ENCODE assay signal across 19 cellular contexts in genomic region chr17:67476787-67477335, GRCh38.
A peak's percentile ranks its signal among the peaks of the same experiment; 100 is the strongest.
DNase-seq lines count a peak whose midpoint lies in the region; ATAC-seq and TF ChIP-seq lines count a peak whose summit lies in the region.
"Had no signal": no experiment of that assay in that cellular context is flagged by ENCODE, and none has a peak within 500 bp of the region (broad histone marks: within the 10 kb centered on the region; RNA-seq: fewer than 3 reads in every experiment).

No MANE protein-coding gene starts in this region.

- no peak overlapping the region for H3K27ac ChIP-seq in ascending aorta
- H3K27ac ChIP-seq: KMS-11 had no signal

- no peaks in the 10 kb centered on the region for H3K9me3 Mint-ChIP-seq in natural killer cell
- H3K9me3 Mint-ChIP-seq in natural killer cell treated with Interleukin-12 subunit alpha and Interleukin-12 subunit beta and Interleukin-15 and Interleukin-18, amount 100 ng/mL, for 72 hours: peaks cover 2% of the 10 kb centered on the region
- H3K9me3 Mint-ChIP-seq in activated CD4-positive, alpha-beta memory T cell treated with anti-CD3 and anti-CD28 coated beads, Interleukin-2, amount 10 ng/mL, durations not matched to agents 7 days and 5 days: peaks cover under 1% of the 10 kb centered on the region
- no peaks in the 10 kb centered on the region for H3K9me3 Mint-ChIP-seq in central memory CD8-positive, alpha-beta T cell
- H3K9me3 Mint-ChIP-seq in stimulated activated naive CD8-positive, alpha-beta T cell treated with anti-CD3 and anti-CD28 coated beads, Interleukin-15, Interleukin-2, amounts not matched to agents 100 ng/mL and 50 ng/mL, for 24 hours: peaks cover 1% of the 10 kb centered on the region

- H3K27ac Mint-ChIP-seq in natural killer cell: peak overlapping the region; percentile 89 to 94
- H3K27ac Mint-ChIP-seq in natural killer cell treated with Interleukin-12 subunit alpha and Interleukin-12 subunit beta and Interleukin-15 and Interleukin-18, amount 100 ng/mL, for 72 hours: peak overlapping the region in 1 of 2 donors; percentile 96
- H3K27ac Mint-ChIP-seq in activated CD4-positive, alpha-beta memory T cell treated with anti-CD3 and anti-CD28 coated beads, Interleukin-2, amount 10 ng/mL, durations not matched to agents 7 days and 5 days: peak overlapping the region; percentile 34
- peak overlapping the region; percentile 88 for H3K27ac Mint-ChIP-seq in central memory CD8-positive, alpha-beta T cell (ENCODE audit: low read depth)
- peak overlapping the region; percentile 69 for H3K27ac Mint-ChIP-seq in stimulated activated naive CD8-positive, alpha-beta T cell treated with anti-CD3 and anti-CD28 coated beads, Interleukin-15, Interleukin-2, amounts not matched to agents 100 ng/mL and 50 ng/mL, for 24 hours
- H3K27ac Mint-ChIP-seq: nephron progenitor cell, progenitor cell of endocrine pancreas had no signal

- no peak overlapping the region for H3K4me3 ChIP-seq in ascending aorta
- H3K4me3 ChIP-seq: GM12878, upper lobe of left lung had no signal

- TF ChIP-seq CTCF in natural killer cell (IDR thresholded peaks at IDR 0.05): no peak
- no peak for TF ChIP-seq CTCF in ascending aorta (IDR thresholded peaks at IDR 0.05)

- H3K36me3 Mint-ChIP-seq in natural killer cell: no peaks in the 10 kb centered on the region
- H3K36me3 Mint-ChIP-seq in natural killer cell treated with Interleukin-12 subunit alpha and Interleukin-12 subunit beta and Interleukin-15 and Interleukin-18, amount 100 ng/mL, for 72 hours: peaks cover 2% of the 10 kb centered on the region
- peaks cover 2% of the 10 kb centered on the region for H3K36me3 Mint-ChIP-seq in activated CD4-positive, alpha-beta memory T cell treated with anti-CD3 and anti-CD28 coated beads, Interleukin-2, amount 10 ng/mL, durations not matched to agents 7 days and 5 days (ENCODE audit: low read depth)
- peaks cover 7% of the 10 kb centered on the region for H3K36me3 Mint-ChIP-seq in central memory CD8-positive, alpha-beta T cell (ENCODE audit: insufficient read depth)
- peaks cover 2% of the 10 kb centered on the region for H3K36me3 Mint-ChIP-seq in stimulated activated naive CD8-positive, alpha-beta T cell treated with anti-CD3 and anti-CD28 coated beads, Interleukin-15, Interleukin-2, amounts not matched to agents 100 ng/mL and 50 ng/mL, for 24 hours (ENCODE audit: low read depth)

- ATAC-seq in natural killer cell (no peak), GM21717 (IDR thresholded peaks at IDR 0.05; ENCODE audit: unreplicated experiment) (no peak)
- no peak for ATAC-seq in natural killer cell treated with Interleukin-12 subunit alpha and Interleukin-12 subunit beta and Interleukin-15 and Interleukin-18, amount 100 ng/mL, for 72 hours
- no peak for ATAC-seq in central memory CD8-positive, alpha-beta T cell (replicated peaks; ENCODE audit: extremely low read depth, poor library complexity, severe bottlenecking)
- ATAC-seq: GM12878, left lobe of liver had no signal

- H3K36me3 ChIP-seq in ascending aorta: no peaks in the 10 kb centered on the region
- H3K36me3 ChIP-seq: upper lobe of left lung had no signal

- intact Hi-C loops in natural killer cell (cut with micrococcal nuclease) (no loop called here), ascending aorta (cut with DNase I) (no loop called here)

- no peak for DNase-seq in natural killer cell
- DNase-seq in natural killer cell treated with Interleukin-12 subunit alpha and Interleukin-12 subunit beta and Interleukin-15 and Interleukin-18, amount 100 ng/mL, for 72 hours (ENCODE audit: low spot score): no peak
- no peak for DNase-seq in activated CD4-positive, alpha-beta memory T cell treated with anti-CD3 and anti-CD28 coated beads, Interleukin-2, amount 10 ng/mL, durations not matched to agents 7 days and 5 days
- no peak for DNase-seq in central memory CD8-positive, alpha-beta T cell (ENCODE audit: low spot score in 2 of 2)
- no peak for DNase-seq in NCI-H146 treated with DMSO at 0.1 percent for 48 hours (lab: John Stamatoyannopoulos, UW; ENCODE audit: unreplicated experiment)
- DNase-seq in ascending aorta (ENCODE audit: low spot score in 2 of 2): no peak
- DNase-seq: activated effector memory CD4-positive, alpha-beta T cell treated with Interleukin-2 at 50 U/mL for 16 hours; NCI-H1694 treated with DMSO at 0.1 percent for 48 hours; NCI-H774; nephron progenitor cell; Right ventricle myocardium superior; stimulated activated CD4-positive, alpha-beta T cell treated with anti-CD3 and anti-CD28 coated beads, Interleukin-2, amount 100 ng/mL, for 24 hours; upper lobe of left lung had no signal

- H3K4me3 Mint-ChIP-seq in natural killer cell: no peak overlapping the region
- no peak overlapping the region for H3K4me3 Mint-ChIP-seq in natural killer cell treated with Interleukin-12 subunit alpha and Interleukin-12 subunit beta and Interleukin-15 and Interleukin-18, amount 100 ng/mL, for 72 hours
- no peak overlapping the region for H3K4me3 Mint-ChIP-seq in activated CD4-positive, alpha-beta memory T cell treated with anti-CD3 and anti-CD28 coated beads, Interleukin-2, amount 10 ng/mL, durations not matched to agents 7 days and 5 days
- no peak overlapping the region for H3K4me3 Mint-ChIP-seq in central memory CD8-positive, alpha-beta T cell
- H3K4me3 Mint-ChIP-seq in stimulated activated naive CD8-positive, alpha-beta T cell treated with anti-CD3 and anti-CD28 coated beads, Interleukin-15, Interleukin-2, amounts not matched to agents 100 ng/mL and 50 ng/mL, for 24 hours: no peak overlapping the region
- H3K4me3 Mint-ChIP-seq: nephron progenitor cell had no signal

- no peaks in the 10 kb centered on the region for H3K27me3 ChIP-seq in ascending aorta
- H3K27me3 ChIP-seq: upper lobe of left lung had no signal

- CTCF ChIA-PET in activated CD4-positive, alpha-beta memory T cell treated with anti-CD3 and anti-CD28 coated beads, Interleukin-2, amount 10 ng/mL, durations not matched to agents 7 days and 5 days (lab: Charles Lee): interaction anchor here (0.9 to 8.2 kb wide), 11 partner anchors 10 to 109 kb away, joined by 3 to 140 read pairs (median 18); partner anchors contain the start of genes PITPNC1 and PSMD12

- POLR2A ChIA-PET in activated CD4-positive, alpha-beta memory T cell treated with anti-CD3 and anti-CD28 coated beads, Interleukin-2, amount 10 ng/mL, durations not matched to agents 7 days and 5 days (lab: Charles Lee): interaction anchor here (0.6 to 4.8 kb wide), 8 partner anchors 21 to 112 kb away, joined by 3 to 86 read pairs (median 4); partner anchors contain the start of gene PITPNC1

- peaks cover 61 to 62% of the 10 kb centered on the region in 2 donors for H3K4me1 Mint-ChIP-seq in natural killer cell
- peaks cover 46 to 60% of the 10 kb centered on the region in 2 donors for H3K4me1 Mint-ChIP-seq in natural killer cell treated with Interleukin-12 subunit alpha and Interleukin-12 subunit beta and Interleukin-15 and Interleukin-18, amount 100 ng/mL, for 72 hours (ENCODE audit: low read depth in 2 of 2)
- H3K4me1 Mint-ChIP-seq in activated CD4-positive, alpha-beta memory T cell treated with anti-CD3 and anti-CD28 coated beads, Interleukin-2, amount 10 ng/mL, durations not matched to agents 7 days and 5 days: peaks cover 47% of the 10 kb centered on the region
- peaks cover 63% of the 10 kb centered on the region for H3K4me1 Mint-ChIP-seq in central memory CD8-positive, alpha-beta T cell
- H3K4me1 Mint-ChIP-seq in stimulated activated naive CD8-positive, alpha-beta T cell treated with anti-CD3 and anti-CD28 coated beads, Interleukin-15, Interleukin-2, amounts not matched to agents 100 ng/mL and 50 ng/mL, for 24 hours (ENCODE audit: low read depth): peaks cover 84% of the 10 kb centered on the region

- H3K9me3 ChIP-seq in ascending aorta: no peaks in the 10 kb centered on the region
- H3K9me3 ChIP-seq: upper lobe of left lung had no signal

- no peaks in the 10 kb centered on the region for H3K27me3 Mint-ChIP-seq in natural killer cell (ENCODE audit: low read depth in 2 of 2)
- no peaks in the 10 kb centered on the region for H3K27me3 Mint-ChIP-seq in natural killer cell treated with Interleukin-12 subunit alpha and Interleukin-12 subunit beta and Interleukin-15 and Interleukin-18, amount 100 ng/mL, for 72 hours
- peaks cover 2% of the 10 kb centered on the region for H3K27me3 Mint-ChIP-seq in activated CD4-positive, alpha-beta memory T cell treated with anti-CD3 and anti-CD28 coated beads, Interleukin-2, amount 10 ng/mL, durations not matched to agents 7 days and 5 days
- no peaks in the 10 kb centered on the region for H3K27me3 Mint-ChIP-seq in central memory CD8-positive, alpha-beta T cell
- no peaks in the 10 kb centered on the region for H3K27me3 Mint-ChIP-seq in stimulated activated naive CD8-positive, alpha-beta T cell treated with anti-CD3 and anti-CD28 coated beads, Interleukin-15, Interleukin-2, amounts not matched to agents 100 ng/mL and 50 ng/mL, for 24 hours
- H3K27me3 Mint-ChIP-seq: progenitor cell of endocrine pancreas had no signal

- peaks cover 0 to 4% of the 10 kb centered on the region in 2 donors for H3K4me1 ChIP-seq in ascending aorta
